ENCODE assay signal across 23 cellular contexts in genomic region chr4:176592976-176593375, GRCh38.
A peak's percentile ranks its signal among the peaks of the same experiment; 100 is the strongest.
DNase-seq lines count a peak whose midpoint lies in the region; ATAC-seq, FAIRE-seq and TF ChIP-seq lines count a peak whose summit lies in the region.
"Had no signal": no experiment of that assay in that cellular context is flagged by ENCODE, and none has a peak within 500 bp of the region (broad histone marks: within the 10 kb centered on the region; RNA-seq: fewer than 3 reads in every experiment).

No MANE protein-coding gene starts in this region.

- intact Hi-C loops in mammary epithelial cell (cut with micrococcal nuclease) (no loop called here), MCF 10A (cut with micrococcal nuclease) (no loop called here)

- no TSS peak for BruUV-seq in mammary epithelial cell (replicated peaks; lab: Mats Ljungman, UMichigan)
- no TSS peak for BruUV-seq in MCF 10A (replicated peaks; lab: Mats Ljungman, UMichigan)

- dilution Hi-C loops in mammary epithelial cell (cut with HindIII; ENCODE audit: low sequenced_read_pairs): no loop called here

- H3K4me1 Mint-ChIP-seq in MCF 10A (ENCODE audit: insufficient read depth, unreplicated experiment): peaks cover 3% of the 10 kb centered on the region
- H3K4me1 Mint-ChIP-seq: B cell; CD4-positive, CD25-positive, alpha-beta regulatory T cell had no signal

- H2AFZ ChIP-seq in mammary epithelial cell (ENCODE audit: low read depth, low read length): no peak overlapping the region

- no peaks in the 10 kb centered on the region for H4K20me1 ChIP-seq in mammary epithelial cell (ENCODE audit: insufficient read depth, low read length)
- H4K20me1 ChIP-seq: BLaER1 had no signal

- H3K9me3 Mint-ChIP-seq in MCF 10A (ENCODE audit: unreplicated experiment): peaks cover 14% of the 10 kb centered on the region
- H3K9me3 Mint-ChIP-seq: CD8-positive, alpha-beta T cell had no signal

- POLR2A ChIA-PET in MCF 10A (lab: Yijun Ruan, JAX): no interaction called here

- no peak overlapping the region for H3K9ac ChIP-seq in mammary epithelial cell (ENCODE audit: insufficient read depth, low read length)
- H3K9ac ChIP-seq: BLaER1 had no signal

- H3K79me2 ChIP-seq in mammary epithelial cell (ENCODE audit: insufficient read depth, low read length): no peaks in the 10 kb centered on the region

- 92% methylated on average over 1 of the region's 1 CpG for WGBS in mammary epithelial cell (ENCODE audit: low coverage, missing lambda C conversion rate)

- no peak overlapping the region for H3K27ac ChIP-seq in mammary epithelial cell (ENCODE audit: insufficient read depth, low read depth, low read length)
- H3K27ac ChIP-seq in foreskin keratinocyte: no peak overlapping the region
- H3K27ac ChIP-seq: 22Rv1, BLaER1, C4-2B had no signal

- TF ChIP-seq CTCF in mammary epithelial cell (conservative IDR thresholded peaks at IDR 0.05 in 1 of 2, IDR thresholded peaks at IDR 0.05 in 1 of 2; ENCODE audit: extremely low read depth in 1 of 2, insufficient read depth in 1 of 2, low read depth in 1 of 2, low read length in 2 of 2): no peak
- TF ChIP-seq CTCF in MCF 10A (IDR thresholded peaks at IDR 0.05; ENCODE audit: unreplicated experiment): no peak
- no peak for TF ChIP-seq CTCF in bronchial epithelial cell (IDR thresholded peaks at IDR 0.05; ENCODE audit: insufficient read depth, low read length, severe bottlenecking)
- no peak for TF ChIP-seq CTCF in foreskin keratinocyte (conservative IDR thresholded peaks at IDR 0.05)
- no peak for TF ChIP-seq CTCF in foreskin fibroblast (IDR thresholded peaks at IDR 0.05; ENCODE audit: low read depth, low read length)

- H3K36me3 ChIP-seq in mammary epithelial cell (ENCODE audit: insufficient read depth, low read length): no peaks in the 10 kb centered on the region
- H3K36me3 ChIP-seq in bronchial epithelial cell (ENCODE audit: control insufficient read depth, insufficient read depth, low read length): no peaks in the 10 kb centered on the region
- H3K36me3 ChIP-seq: BLaER1, HAP-1 had no signal

- peak; percentile 51 for DNase-seq in mammary epithelial cell
- DNase-seq in MCF 10A (ENCODE audit: unreplicated experiment): no peak
- peak; percentile 90 for DNase-seq in bronchial epithelial cell (ENCODE audit: low read depth)
- DNase-seq in foreskin keratinocyte: peak; percentile 42 to 67
- no peak for DNase-seq in foreskin fibroblast
- DNase-seq in iPS-NIHi11 (ENCODE audit: low spot score): no peak
- DNase-seq: Caco-2; CD4-positive, CD25-positive, alpha-beta regulatory T cell; CD8-positive, alpha-beta T cell; DMS153; DND-41; GOT3; HFFc6 had no signal

- CTCF ChIA-PET in mammary epithelial cell (lab: Charles Lee; ENCODE audit: low non-redundant PET): no interaction called here
- CTCF ChIA-PET in MCF 10A (lab: Yijun Ruan, JAX): interaction anchor here (0.6 to 1.0 kb wide), 5 partner anchors 8 to 149 kb away, joined by 3 to 4 read pairs (median 3); no protein-coding TSS in a partner anchor

- no peak overlapping the region for H3K27ac Mint-ChIP-seq in MCF 10A (ENCODE audit: low read depth, unreplicated experiment)
- H3K27ac Mint-ChIP-seq: B cell; CD4-positive, CD25-positive, alpha-beta regulatory T cell; CD8-positive, alpha-beta T cell; HFFc6 had no signal

- no peak overlapping the region for H3K4me3 Mint-ChIP-seq in MCF 10A (ENCODE audit: unreplicated experiment)
- H3K4me3 Mint-ChIP-seq: B cell; CD4-positive, CD25-positive, alpha-beta regulatory T cell; CD8-positive, alpha-beta T cell; HFFc6 had no signal

- H3K4me2 ChIP-seq in mammary epithelial cell (ENCODE audit: insufficient read depth, low read depth, low read length): no peak overlapping the region
- H3K4me2 ChIP-seq: BLaER1 had no signal

- H3K4me3 ChIP-seq in mammary epithelial cell (replicated peaks in 1 of 3; ENCODE audit: insufficient read depth in 1 of 3, low read depth in 2 of 3, low read length in 3 of 3) (no peak overlapping the region), bronchial epithelial cell (ENCODE audit: low read depth, low read length) (no peak overlapping the region), foreskin fibroblast (ENCODE audit: low read depth in 1 of 2, low read length in 2 of 2) (no peak overlapping the region)
- H3K4me3 ChIP-seq: BLaER1, HAP-1 had no signal

- no peak for FAIRE-seq in bronchial epithelial cell (lab: Jason Lieb, UNC)
- FAIRE-seq: A204.1, G401.6, GM12892, H54 had no signal

- no peaks in the 10 kb centered on the region for H3K9me3 ChIP-seq in mammary epithelial cell (replicated peaks; ENCODE audit: insufficient read depth, low read length)
- H3K9me3 ChIP-seq: BLaER1, Caco-2, HAP-1 had no signal

- ATAC-seq in foreskin keratinocyte: peak; percentile 81
- no peak for ATAC-seq in HG03159 (IDR thresholded peaks at IDR 0.05; ENCODE audit: unreplicated experiment)
- ATAC-seq: CD8-positive, alpha-beta T cell had no signal

- in situ Hi-C loops in mammary epithelial cell (cut with MboI; ENCODE audit: low sequenced_read_pairs in 2 of 2): no loop called here

- H3K36me3 Mint-ChIP-seq in MCF 10A (ENCODE audit: insufficient read depth, unreplicated experiment): no peaks in the 10 kb centered on the region
- H3K36me3 Mint-ChIP-seq: CD4-positive, CD25-positive, alpha-beta regulatory T cell; CD8-positive, alpha-beta T cell had no signal

- H3K4me1 ChIP-seq in mammary epithelial cell (ENCODE audit: insufficient read depth, low read length) (peaks cover 6% of the 10 kb centered on the region), foreskin keratinocyte (no peaks in the 10 kb centered on the region)
- H3K4me1 ChIP-seq: BLaER1, Caco-2, HAP-1 had no signal

- no peaks in the 10 kb centered on the region for H3K27me3 Mint-ChIP-seq in MCF 10A (ENCODE audit: insufficient read depth, unreplicated experiment)
- H3K27me3 Mint-ChIP-seq: B cell; CD4-positive, CD25-positive, alpha-beta regulatory T cell had no signal

- H3K27me3 ChIP-seq in mammary epithelial cell (ENCODE audit: insufficient read depth, low read length) (no peaks in the 10 kb centered on the region), bronchial epithelial cell (ENCODE audit: control insufficient read depth, insufficient read depth, low read length) (no peaks in the 10 kb centered on the region), foreskin keratinocyte (peaks cover 17% of the 10 kb centered on the region)
- H3K27me3 ChIP-seq: BLaER1 had no signal

Comparison
In these comparisons a context has a peak if more than half of its experiments do, and no peak if none do; other contexts are left out.
1. DNase-seq: peak in mammary epithelial cell (single experiment), bronchial epithelial cell (single experiment) and foreskin keratinocyte (2 of 2); none in MCF 10A (single experiment), foreskin fibroblast (0 of 2) and iPS-NIHi11 (single experiment).